Comparison of ENCODE assay signal across 12 cellular contexts in the genomic region with DNA sequence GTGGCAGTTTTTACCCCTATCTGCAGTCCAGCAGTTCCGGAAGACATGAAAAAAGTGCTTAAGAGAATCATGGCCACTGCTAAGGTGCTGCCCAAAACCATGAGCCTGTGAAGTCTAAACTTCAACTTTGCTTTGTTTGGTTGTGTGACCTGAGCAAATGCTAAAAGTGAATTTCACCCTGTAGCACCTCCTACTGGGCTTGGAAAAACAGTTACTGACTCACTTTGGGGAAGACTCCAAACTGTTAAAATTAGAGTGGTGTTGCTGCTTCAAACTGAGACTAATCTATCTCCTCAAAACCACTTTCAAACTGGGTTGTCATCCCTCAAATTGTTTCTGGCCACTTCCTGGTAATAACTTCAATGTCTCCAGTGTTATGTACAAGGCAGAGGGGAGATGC. TPM values are rescaled to one million over a fixed set of nuclear protein-coding genes. Genes with fewer than 3 reads are reported as not detected.
A peak's percentile ranks its signal among the peaks of the same experiment; 100 is the strongest.
DNase-seq lines count a peak whose midpoint lies in the region; ATAC-seq and TF ChIP-seq lines count a peak whose summit lies in the region.
"Had no signal": no experiment of that assay in that cellular context is flagged by ENCODE, and none has a peak within 500 bp of the region (broad histone marks: within the 10 kb centered on the region; RNA-seq: fewer than 3 reads in every experiment).

No MANE protein-coding gene starts in this region.

- dilution Hi-C loops in IMR-90 (cut with HindIII; ENCODE audit: low sequenced_read_pairs, unreplicated experiment), result no loop called here
- dilution Hi-C loops in mammary epithelial cell (cut with HindIII; ENCODE audit: low sequenced_read_pairs), result no loop called here

- no peaks in the 10 kb centered on the region for H3K9me3 Mint-ChIP-seq in Caco-2 (ENCODE audit: unreplicated experiment)
- H3K9me3 Mint-ChIP-seq in natural killer cell treated with Interleukin-12 subunit alpha and Interleukin-12 subunit beta and Interleukin-15 and Interleukin-18, amount 100 ng/mL, for 72 hours, result no peaks in the 10 kb centered on the region

- H3K79me1 ChIP-seq in IMR-90 (ENCODE audit: low read depth in 1 of 2, low read length in 2 of 2), result no peaks in the 10 kb centered on the region

- H2AFZ ChIP-seq in IMR-90 (replicated peaks; ENCODE audit: low read length, poor library complexity), result peak overlapping the region; percentile 64
- no peak overlapping the region for H2AFZ ChIP-seq in mammary epithelial cell (ENCODE audit: low read depth, low read length)

- peak overlapping the region; percentile 90 for H4K91ac ChIP-seq in IMR-90 (ENCODE audit: insufficient read depth, low read depth, low read length)

- H3K4me2 ChIP-seq in IMR-90 (ENCODE audit: low read depth, low read length) (no peak overlapping the region), mammary epithelial cell (ENCODE audit: insufficient read depth, low read depth, low read length) (no peak overlapping the region)

- no peaks in the 10 kb centered on the region for H3K36me3 ChIP-seq in Caco-2 (ENCODE audit: control insufficient read depth, insufficient read depth, low read length)
- H3K36me3 ChIP-seq in IMR-90 (ENCODE audit: control insufficient read depth, insufficient read depth, low read length), result no peaks in the 10 kb centered on the region
- H3K36me3 ChIP-seq in mammary epithelial cell (ENCODE audit: insufficient read depth, low read length), result no peaks in the 10 kb centered on the region
- no peaks in the 10 kb centered on the region for H3K36me3 ChIP-seq in transverse colon

- H3K27me3 ChIP-seq in Caco-2 (replicated peaks; ENCODE audit: control insufficient read depth, insufficient read depth, low read length), result no peaks in the 10 kb centered on the region
- 0 out of 2 replicates have a peak, but pooled peaks cover 1% of the 10 kb centered on the region for H3K27me3 ChIP-seq in IMR-90 (ENCODE audit: control insufficient read depth, insufficient read depth, low read length)
- peaks cover 4% of the 10 kb centered on the region for H3K27me3 ChIP-seq in mammary epithelial cell (ENCODE audit: insufficient read depth, low read length)
- H3K27me3 ChIP-seq in transverse colon, result no peaks in the 10 kb centered on the region

- ATAC-seq in IMR-90 (ENCODE audit: low read depth) (no peak; the same call in 1 of the 2 replicates), HG03460 (IDR thresholded peaks at IDR 0.05; ENCODE audit: unreplicated experiment) (no peak)
- no peak for ATAC-seq in natural killer cell treated with Interleukin-12 subunit alpha and Interleukin-12 subunit beta and Interleukin-15 and Interleukin-18, amount 100 ng/mL, for 72 hours
- ATAC-seq: mucosa of descending colon had no signal

- peak overlapping the region; percentile 52 for H4K5ac ChIP-seq in IMR-90 (ENCODE audit: low read depth, low read length)

- no peaks in the 10 kb centered on the region for H3K36me3 Mint-ChIP-seq in Caco-2 (ENCODE audit: insufficient read depth, unreplicated experiment)
- no peaks in the 10 kb centered on the region for H3K36me3 Mint-ChIP-seq in natural killer cell treated with Interleukin-12 subunit alpha and Interleukin-12 subunit beta and Interleukin-15 and Interleukin-18, amount 100 ng/mL, for 72 hours

- TF ChIP-seq RAD21 in IMR-90 (IDR thresholded peaks at IDR 0.05; ENCODE audit: low read length), result peak; percentile 11; the same call in 1 of the 2 replicates

- H3K56ac ChIP-seq in IMR-90 (ENCODE audit: extremely low read depth, insufficient read depth, low read length), result no peak overlapping the region

- peak overlapping the region; percentile 88 for H3K23ac ChIP-seq in IMR-90 (ENCODE audit: low read depth, low read length)

- H3K9me1 ChIP-seq in IMR-90 (ENCODE audit: insufficient read depth, low read length), result peaks cover 3% of the 10 kb centered on the region

- H4K8ac ChIP-seq in IMR-90 (ENCODE audit: low read depth in 2 of 2, low read length in 2 of 2), result peak overlapping the region in 1 of 2 experiments; percentile 78; a peak in 3 of 4 replicates

- no peaks in the 10 kb centered on the region for H3K4me1 Mint-ChIP-seq in Caco-2 (ENCODE audit: low read depth, unreplicated experiment)
- no peaks in the 10 kb centered on the region for H3K4me1 Mint-ChIP-seq in natural killer cell treated with Interleukin-12 subunit alpha and Interleukin-12 subunit beta and Interleukin-15 and Interleukin-18, amount 100 ng/mL, for 72 hours (ENCODE audit: low read depth in 2 of 2)

- POLR2A ChIA-PET in Caco-2 (lab: Charles Lee), result no interaction called here
- POLR2A ChIA-PET in IMR-90 (lab: Charles Lee; ENCODE audit: unreplicated experiment), result no interaction called here

- H3K18ac ChIP-seq in IMR-90 (ENCODE audit: low read depth, low read length), result peak overlapping the region; percentile 78

- peaks cover 28% of the 10 kb centered on the region for H3K27me3 Mint-ChIP-seq in Caco-2 (ENCODE audit: insufficient read depth, unreplicated experiment)
- H3K27me3 Mint-ChIP-seq in natural killer cell treated with Interleukin-12 subunit alpha and Interleukin-12 subunit beta and Interleukin-15 and Interleukin-18, amount 100 ng/mL, for 72 hours, result peaks cover 25 to 60% of the 10 kb centered on the region in 2 donors

- TF ChIP-seq POLR2A in IMR-90 (IDR thresholded peaks at IDR 0.05; ENCODE audit: low read depth, low read length) (no peak), transverse colon (IDR thresholded peaks at IDR 0.05) (no peak)

- intact Hi-C loops in Caco-2 (cut with micrococcal nuclease; ENCODE audit: unreplicated experiment), result loop anchor here (2.0 kb wide), 1 partner anchor 165 kb away; no protein-coding TSS in a partner anchor
- intact Hi-C loops in IMR-90 (cut with micrococcal nuclease), result loop anchor here (5.0 kb wide), 1 partner anchor 167 kb away; no protein-coding TSS in a partner anchor
- intact Hi-C loops in mammary epithelial cell (cut with micrococcal nuclease), result loop anchor here (2.0 kb wide), 1 partner anchor 165 kb away; no protein-coding TSS in a partner anchor
- intact Hi-C loops in transverse colon (cut with DNase I; ENCODE audit: low total_unique reads), result no loop called here

- no peak overlapping the region for H2AK9ac ChIP-seq in IMR-90 (replicated peaks; ENCODE audit: low read depth, low read length, poor library complexity)

- H3K9me3 ChIP-seq in Caco-2 (no peaks in the 10 kb centered on the region), IMR-90 (ENCODE audit: control insufficient read depth, insufficient read depth, low read length) (no peaks in the 10 kb centered on the region), mammary epithelial cell (replicated peaks; ENCODE audit: insufficient read depth, low read length) (no peaks in the 10 kb centered on the region), transverse colon (no peaks in the 10 kb centered on the region)
- H3K9me3 ChIP-seq: mucosa of descending colon had no signal

- H3K27ac Mint-ChIP-seq in Caco-2 (ENCODE audit: unreplicated experiment), result no peak overlapping the region
- no peak overlapping the region for H3K27ac Mint-ChIP-seq in natural killer cell treated with Interleukin-12 subunit alpha and Interleukin-12 subunit beta and Interleukin-15 and Interleukin-18, amount 100 ng/mL, for 72 hours

- no peaks in the 10 kb centered on the region for H3K4me1 ChIP-seq in Caco-2
- H3K4me1 ChIP-seq in IMR-90 (ENCODE audit: control insufficient read depth, insufficient read depth, low read length), result peaks cover 11% of the 10 kb centered on the region
- no peaks in the 10 kb centered on the region for H3K4me1 ChIP-seq in mammary epithelial cell (ENCODE audit: insufficient read depth, low read length)
- H3K4me1 ChIP-seq in transverse colon, result no peaks in the 10 kb centered on the region

- peak; percentile 20 to 27 for TF ChIP-seq CTCF in Caco-2 (IDR thresholded peaks at IDR 0.05; ENCODE audit: insufficient read depth in 1 of 2, low read depth in 1 of 2, low read length in 1 of 2, severe bottlenecking in 1 of 2, unreplicated experiment in 1 of 2)
- peak; percentile 34 for TF ChIP-seq CTCF in IMR-90 (conservative IDR thresholded peaks at IDR 0.05; ENCODE audit: low read depth, low read length)
- TF ChIP-seq CTCF in mammary epithelial cell (conservative IDR thresholded peaks at IDR 0.05 in 1 of 2, IDR thresholded peaks at IDR 0.05 in 1 of 2; ENCODE audit: extremely low read depth in 1 of 2, insufficient read depth in 1 of 2, low read depth in 1 of 2, low read length in 2 of 2), result peak; percentile 28 to 30
- no peak for TF ChIP-seq CTCF in transverse colon (IDR thresholded peaks at IDR 0.05)

- peak overlapping the region; percentile 91 for H3K4ac ChIP-seq in IMR-90 (ENCODE audit: low read depth, low read length)

- CTCF ChIA-PET in Caco-2 (lab: Charles Lee) (no interaction called here), IMR-90 (lab: Yijun Ruan, JAX) (no interaction called here), mammary epithelial cell (lab: Charles Lee; ENCODE audit: low non-redundant PET) (no interaction called here)

- WGBS in IMR-90 (ENCODE audit: extremely low coverage in 2 of 2, insufficient read length in 1 of 2), 2 experiments, result no CpG with 5 or more reads among the region's 1 CpG
- WGBS in mammary epithelial cell (ENCODE audit: low coverage, missing lambda C conversion rate), result 100% methylated on average over 1 of the region's 1 CpG
- WGBS in transverse colon (ENCODE audit: low coverage in 1 of 2), 2 donors, result 89 to 90% methylated on average over 1 of the region's 1 CpG

- H3K4me3 ChIP-seq in Caco-2 (ENCODE audit: low read depth, low read length), result no peak overlapping the region
- H3K4me3 ChIP-seq in IMR-90 (ENCODE audit: insufficient read depth, low read depth, low read length), result no peak overlapping the region
- H3K4me3 ChIP-seq in mammary epithelial cell (replicated peaks in 1 of 3; ENCODE audit: insufficient read depth in 1 of 3, low read depth in 2 of 3, low read length in 3 of 3), result no peak overlapping the region
- H3K4me3 ChIP-seq in transverse colon, result no peak overlapping the region
- H3K4me3 ChIP-seq: mucosa of descending colon had no signal

- in situ Hi-C loops in IMR-90 (cut with MboI; ENCODE audit: low sequenced_read_pairs) (no loop called here), mammary epithelial cell (cut with MboI; ENCODE audit: low sequenced_read_pairs in 2 of 2) (no loop called here), transverse colon (cut with MboI; ENCODE audit: low pct_ligation_motif_present in 1 of 4, low pct_unique_long_range_greater_than_20kb in 1 of 4, low sequenced_read_pairs in 3 of 4) (no loop called here)

- H3K27ac ChIP-seq in IMR-90 (ENCODE audit: insufficient read depth, low read length) (peak overlapping the region; percentile 4; the same call in 1 of the 2 replicates), mammary epithelial cell (ENCODE audit: insufficient read depth, low read depth, low read length) (no peak overlapping the region), transverse colon (peak overlapping the region in 1 of 4 donors; percentile 32)
- H3K27ac ChIP-seq: HL-60 had no signal

- H3K79me2 ChIP-seq in mammary epithelial cell (ENCODE audit: insufficient read depth, low read length), result no peaks in the 10 kb centered on the region

- H3K9ac ChIP-seq in IMR-90 (ENCODE audit: low read depth, low read length), result no peak overlapping the region; the same call in 1 of the 2 replicates
- H3K9ac ChIP-seq in mammary epithelial cell (ENCODE audit: insufficient read depth, low read length), result no peak overlapping the region

- peak overlapping the region; percentile 90 for H2BK120ac ChIP-seq in IMR-90 (ENCODE audit: low read depth, low read length)

- H4K20me1 ChIP-seq in IMR-90 (ENCODE audit: insufficient read depth, low read length), result no peaks in the 10 kb centered on the region
- H4K20me1 ChIP-seq in mammary epithelial cell (ENCODE audit: insufficient read depth, low read length), result no peaks in the 10 kb centered on the region

- peak overlapping the region; percentile 98; the same call in 1 of the 3 replicates for H2BK15ac ChIP-seq in IMR-90 (ENCODE audit: low read depth, low read length)

- no peak overlapping the region for H3K4me3 Mint-ChIP-seq in Caco-2 (ENCODE audit: unreplicated experiment)
- no peak overlapping the region for H3K4me3 Mint-ChIP-seq in natural killer cell treated with Interleukin-12 subunit alpha and Interleukin-12 subunit beta and Interleukin-15 and Interleukin-18, amount 100 ng/mL, for 72 hours

- DNase-seq in Caco-2, result no peak
- DNase-seq in IMR-90, result no peak
- DNase-seq in mammary epithelial cell, result no peak
- DNase-seq in renal cortical epithelial cell (ENCODE audit: low read depth), result peak; percentile 2
- DNase-seq in natural killer cell treated with Interleukin-12 subunit alpha and Interleukin-12 subunit beta and Interleukin-15 and Interleukin-18, amount 100 ng/mL, for 72 hours (ENCODE audit: low spot score), result no peak
- no peak for DNase-seq in transverse colon
- DNase-seq: GDM1, mucosa of descending colon, NCI-H187 treated with DMSO at 0.1 percent for 48 hours, small intestine had no signal

- H3K14ac ChIP-seq in IMR-90 (replicated peaks; ENCODE audit: low read depth, low read length), result peak overlapping the region; percentile 73

- H2BK20ac ChIP-seq in IMR-90 (ENCODE audit: low read depth, low read length), result peak overlapping the region; percentile 96

- H2AK5ac ChIP-seq in IMR-90 (ENCODE audit: low read depth, low read length), result peak overlapping the region; percentile 67; the same call in 1 of the 2 replicates

- peak overlapping the region; percentile 77 for H2BK5ac ChIP-seq in IMR-90 (ENCODE audit: low read depth, low read length, poor library complexity, severe bottlenecking)

- BruUV-seq in Caco-2 (replicated peaks; lab: Mats Ljungman, UMichigan) (no TSS peak), IMR-90 (replicated peaks; lab: Mats Ljungman, UMichigan) (no TSS peak), mammary epithelial cell (replicated peaks; lab: Mats Ljungman, UMichigan) (no TSS peak)

- no peak for TF ChIP-seq EP300 in transverse colon (IDR thresholded peaks at IDR 0.05; ENCODE audit: low read depth)

RNA-seq across cellular contexts. Expression of a gene that starts 21.3 kb away (rescaled TPM):
- total RNA-seq in Caco-2 (2022) (0.64 and 0.65 TPM in 2 replicates), IMR-90 (2012; rRNA removed) (0.28 and 0.36 TPM in 2 replicates), mammary epithelial cell (10 to 100 TPM in 1 of 2 donors, under 1 TPM in 1; 0.47 to 13.8 TPM), renal cortical epithelial cell (0.25 TPM in 1 of 2 replicates, not detected in the other), transverse colon (1 to 10 TPM in 1 of 4 donors, under 1 TPM in 1, not detected in 2; 0.82 to 2.4 TPM)
- polyA plus RNA-seq in IMR-90 (2012; rRNA removed) (0.10 and 0.11 TPM in 2 replicates), mammary epithelial cell (not detected)
- polyA plus RNA-seq in IMR-90 (2012; cell fraction: cytosol; rRNA removed), result 0.10 and 0.24 TPM in 2 replicates
- 0.04 and 0.16 TPM in 2 replicates for polyA plus RNA-seq in IMR-90 (2012; cell fraction: nucleus; rRNA removed; ENCODE audit: low replicate concordance)
- not detected for polyA minus RNA-seq in mammary epithelial cell
- under 1 TPM in 1 of 2 donors, not detected in 1; 0.86 TPM for total RNA-seq in natural killer cell treated with Interleukin-12 subunit alpha and Interleukin-12 subunit beta and Interleukin-15 and Interleukin-18, amount 100 ng/mL, for 72 hours

Comparison
In these comparisons a context has a peak if more than half of its experiments do, and no peak if none do; other contexts are left out.
1. CTCF ChIP-seq: peak in Caco-2 (2 of 2), IMR-90 (single experiment) and mammary epithelial cell (2 of 2); none in transverse colon (0 of 5).